ENCODE assay signal across 19 cellular contexts in the genomic region with DNA sequence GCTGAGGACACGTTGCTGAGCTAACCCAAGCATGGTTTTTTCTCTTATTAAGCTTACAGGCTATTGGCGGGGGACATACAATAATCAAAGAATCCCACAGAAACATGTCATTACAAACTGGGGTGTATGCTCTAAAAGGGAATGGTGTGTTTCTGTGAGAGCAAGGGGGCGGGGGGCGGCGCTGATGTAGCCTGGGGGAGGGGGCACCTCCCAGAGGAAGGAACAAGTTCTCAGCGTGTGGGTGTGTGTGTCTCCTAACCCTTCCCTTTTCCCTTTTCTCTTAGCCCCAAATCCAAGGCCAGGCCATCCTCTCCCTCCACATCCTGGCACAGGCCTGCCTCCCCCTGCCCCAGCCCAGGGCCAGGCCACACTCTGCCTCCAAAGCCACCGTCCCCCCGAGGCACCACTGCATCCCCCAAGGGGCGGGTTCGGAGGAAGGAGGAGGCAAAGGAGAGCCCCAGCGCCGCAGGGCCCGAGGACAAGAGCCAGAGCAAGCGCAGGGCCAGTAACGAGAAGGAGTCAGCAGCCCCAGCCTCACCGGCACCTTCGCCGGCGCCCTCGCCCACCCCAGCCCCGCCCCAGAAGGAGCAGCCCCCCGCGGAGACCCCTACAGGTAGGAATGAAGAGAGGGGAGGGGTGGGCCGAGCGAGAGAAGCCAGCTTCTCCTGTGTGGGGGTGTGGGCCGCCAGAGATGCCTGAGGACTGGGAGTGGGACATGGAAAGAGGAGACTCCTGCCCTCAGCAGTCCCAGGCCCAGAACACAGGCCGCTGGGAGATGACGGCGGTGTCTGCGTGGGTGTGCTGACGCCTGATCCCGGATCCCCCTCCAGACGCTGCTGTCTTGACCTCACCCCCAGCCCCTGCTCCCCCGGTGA. TPM values are rescaled to one million over a fixed set of nuclear protein-coding genes. Genes with fewer than 3 reads are reported as not detected.
DNase-seq lines count a peak whose midpoint lies in the region; ATAC-seq and TF ChIP-seq lines count a peak whose summit lies in the region.
"Had no signal": no experiment of that assay in that cellular context is flagged by ENCODE, and none has a peak within 500 bp of the region (broad histone marks: within the 10 kb centered on the region; RNA-seq: fewer than 3 reads in every experiment).

No MANE protein-coding gene starts in this region.

- H3K4me1 ChIP-seq in ES-I3 (ENCODE audit: insufficient read depth, low read length), result peaks cover 24% of the 10 kb centered on the region; the same call in 1 of the 2 replicates
- peaks cover 27% of the 10 kb centered on the region for H3K4me1 ChIP-seq in body of pancreas
- H3K4me1 ChIP-seq in iPS-20b (ENCODE audit: insufficient read depth, low read length), result peaks cover 18% of the 10 kb centered on the region; the same call in 1 of the 2 replicates
- peaks cover 46 to 47% of the 10 kb centered on the region in 2 donors for H3K4me1 ChIP-seq in gastrocnemius medialis

- H3K4me3 ChIP-seq in body of pancreas (no peak overlapping the region), iPS-20b (ENCODE audit: low read length) (peak overlapping the region; percentile 68; the same call in 1 of the 2 replicates), gastrocnemius medialis (no peak overlapping the region)
- H3K4me3 ChIP-seq: smooth muscle cell had no signal

- H3K27ac ChIP-seq in body of pancreas, result peak overlapping the region; percentile 15 to 77 (median 64)
- H3K27ac ChIP-seq in iPS-20b (ENCODE audit: low read length), result no peak overlapping the region
- peak overlapping the region; percentile 97 to 100 (median 99) for H3K27ac ChIP-seq in gastrocnemius medialis
- H3K27ac ChIP-seq: neutrophil had no signal

- H3K9me3 ChIP-seq in ES-I3 (ENCODE audit: control insufficient read depth, insufficient read depth, low read length) (no peaks in the 10 kb centered on the region), body of pancreas (no peaks in the 10 kb centered on the region), iPS-20b (ENCODE audit: insufficient read depth, low read depth, low read length) (no peaks in the 10 kb centered on the region), gastrocnemius medialis (no peaks in the 10 kb centered on the region)
- H3K9me3 ChIP-seq: neutrophil had no signal

- DNase-seq in body of pancreas (no peak), gastrocnemius medialis (no peak), RPMI8226 (no peak), globus pallidus (ENCODE audit: low spot score) (no peak)
- DNase-seq: activated CD4-positive, alpha-beta T cell treated with anti-CD3 and anti-CD28 coated beads, Interleukin-2, amount 50 U/mL, for 1 hour; amygdala; DMS 273 treated with DMSO at 0.1 percent for 48 hours; effector CD4-positive, alpha-beta T cell; NCI-H2107; NCI-H82; SHP77 treated with DMSO at 0.1 percent for 48 hours had no signal

- no peaks in the 10 kb centered on the region for H3K27me3 ChIP-seq in body of pancreas
- H3K27me3 ChIP-seq in iPS-20b (ENCODE audit: insufficient read depth, low read length), result peaks cover 4% of the 10 kb centered on the region; the same call in 1 of the 2 replicates
- H3K27me3 ChIP-seq in gastrocnemius medialis, result no peaks in the 10 kb centered on the region
- H3K27me3 ChIP-seq: neutrophil had no signal

- intact Hi-C loops in body of pancreas (cut with DNase I) (no loop called here), gastrocnemius medialis (cut with DNase I; ENCODE audit: low total_unique reads) (no loop called here)

- TF ChIP-seq CTCF in body of pancreas (IDR thresholded peaks at IDR 0.05), result no peak
- no peak for TF ChIP-seq CTCF in gastrocnemius medialis (IDR thresholded peaks at IDR 0.05 in 4 of 5, conservative IDR thresholded peaks at IDR 0.05 in 1 of 5)

- WGBS in body of pancreas, 2 donors, result 75 to 79% methylated on average over 23 to 30 of the region's 34 CpGs

- TF ChIP-seq POLR2A in body of pancreas (IDR thresholded peaks at IDR 0.05) (no peak), gastrocnemius medialis (IDR thresholded peaks at IDR 0.05) (no peak)

- peak overlapping the region; percentile 57 for H3K9ac ChIP-seq in ES-I3 (ENCODE audit: low read depth, low read length)
- H3K9ac ChIP-seq in iPS-20b (ENCODE audit: low read depth, low read length), result peak overlapping the region; percentile 81; the same call in 1 of the 2 replicates

- H3K36me3 ChIP-seq in ES-I3 (ENCODE audit: insufficient read depth, low read length) (peaks cover 2% of the 10 kb centered on the region; the same call in 1 of the 2 replicates), body of pancreas (replicated peaks in 1 of 2; ENCODE audit: insufficient read depth in 1 of 2, low read depth in 2 of 2) (peaks cover 0 to 18% of the 10 kb centered on the region in 2 donors), iPS-20b (ENCODE audit: insufficient read depth, low read depth, low read length) (peaks cover 51% of the 10 kb centered on the region), gastrocnemius medialis (peaks cover 0 to 69% of the 10 kb centered on the region in 2 donors)

- ATAC-seq in body of pancreas, result no peak
- no peak for ATAC-seq in gastrocnemius medialis
- no peak for ATAC-seq in HG02840 (IDR thresholded peaks at IDR 0.05; ENCODE audit: low FRiP score, unreplicated experiment)
- no peak for ATAC-seq in activated CD4-positive, CD25-positive, alpha-beta regulatory T cell treated with anti-CD3 and anti-CD28 coated beads, Interleukin-2, amount 50 U/mL, for 24 hours

- in situ Hi-C loops in gastrocnemius medialis (cut with MboI; ENCODE audit: low sequenced_read_pairs in 4 of 4), result loop anchor here in 1 of 4 donors (25.0 kb wide), 1 partner anchor 109 kb away; no protein-coding TSS in a partner anchor

RNA-seq across cellular contexts. Expression of gene MAP7D1, which starts 21.9 kb away (rescaled TPM):
- 10 to 100 TPM; 32.9 to 97.2 TPM for total RNA-seq in body of pancreas
- total RNA-seq in gastrocnemius medialis, result 100 to 1,000 TPM; 376 to 967 (median 474) TPM

RNA-seq across cellular contexts. Expression of gene TRAPPC3, which starts 28.5 kb away (rescaled TPM):
- total RNA-seq in body of pancreas (10 to 100 TPM; 45.7 to 71.5 TPM), gastrocnemius medialis (10 to 100 TPM; 57.5 to 72.4 (median 63.5) TPM)

RNA-seq across cellular contexts. Expression of gene THRAP3, which starts 46.4 kb away (rescaled TPM):
- 10 to 100 TPM; 27.4 to 32.2 TPM for total RNA-seq in body of pancreas
- 100 to 1,000 TPM in 3 of 4 donors, 10 to 100 TPM in 1; 88.2 to 174 (median 146) TPM for total RNA-seq in gastrocnemius medialis

RNA-seq across cellular contexts. Expression of gene COL8A2, which starts 52.8 kb away (rescaled TPM):
- 1 to 10 TPM; 1.3 to 1.6 TPM for total RNA-seq in body of pancreas
- total RNA-seq in gastrocnemius medialis, result 1 to 10 TPM in 1 of 4 donors, under 1 TPM in 3; 0.61 to 1.6 (median 0.81) TPM
- total RNA-seq: HT-29; T-helper 2 cell treated with Interferon-gamma antibody and Interleukin-4, amounts not matched to agents 100 ng/mL and 5 ng/mL, for 36 hours had no signal
